Comparison of ENCODE assay signal across 2 cellular contexts in the genomic region with DNA sequence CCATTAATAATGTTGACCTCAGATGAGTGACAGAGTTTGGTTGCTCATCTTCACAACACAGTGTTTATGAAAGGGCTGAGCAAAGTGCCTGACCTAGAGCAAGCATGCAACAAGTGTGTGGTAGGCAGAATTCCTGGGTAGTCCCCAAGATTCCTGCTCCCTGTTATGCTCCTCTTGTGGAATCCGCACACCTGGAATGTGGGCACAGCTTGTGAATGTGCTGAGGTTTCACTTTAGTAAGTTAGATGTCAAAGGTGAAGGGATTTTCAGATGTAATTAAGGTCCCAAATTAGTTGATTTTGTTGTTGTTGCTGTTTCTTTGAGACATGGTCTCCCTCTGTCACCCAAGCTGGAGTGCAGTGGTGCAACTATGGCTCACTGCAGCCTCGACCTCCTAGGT.
TF ChIP-seq lines count a peak whose summit lies in the region.

No MANE protein-coding gene starts in this region.

TF ChIP-seq in HepG2, 621 proteins besides CTCF, POLR2A, EP300 and RAD21:
- TF ChIP-seq ATAD3A (CRISPR knock-in tag; IDR thresholded peaks at IDR 0.05) = no peak
- no peak for TF ChIP-seq MYC (CRISPR knock-in tag; IDR thresholded peaks at IDR 0.05; ENCODE audit: borderline replicate concordance)
- TF ChIP-seq, protein P1, sequence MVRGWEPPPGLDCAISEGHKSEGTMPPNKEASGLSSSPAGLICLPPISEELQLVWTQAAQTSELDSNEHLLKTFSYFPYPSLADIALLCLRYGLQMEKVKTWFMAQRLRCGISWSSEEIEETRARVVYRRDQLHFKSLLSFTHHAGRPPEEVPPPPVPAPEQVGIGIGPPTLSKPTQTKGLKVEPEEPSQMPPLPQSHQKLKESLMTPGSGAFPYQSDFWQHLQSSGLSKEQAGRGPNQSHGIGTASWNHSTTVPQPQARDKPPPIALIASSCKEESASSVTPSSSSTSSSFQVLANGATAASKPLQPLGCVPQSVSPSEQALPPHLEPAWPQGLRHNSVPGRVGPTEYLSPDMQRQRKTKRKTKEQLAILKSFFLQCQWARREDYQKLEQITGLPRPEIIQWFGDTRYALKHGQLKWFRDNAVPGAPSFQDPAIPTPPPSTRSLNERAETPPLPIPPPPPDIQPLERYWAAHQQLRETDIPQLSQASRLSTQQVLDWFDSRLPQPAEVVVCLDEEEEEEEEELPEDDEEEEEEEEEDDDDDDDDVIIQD (CRISPR knock-in tag; IDR thresholded peaks at IDR 0.05; ENCODE audit: low read depth) = no peak
- TF ChIP-seq ZNF383 (CRISPR knock-in tag; IDR thresholded peaks at IDR 0.05; ENCODE audit: borderline replicate concordance) = no peak
- TF ChIP-seq MAFK (conservative IDR thresholded peaks at IDR 0.05 in 1 of 2, IDR thresholded peaks at IDR 0.05 in 1 of 2; ENCODE audit: low read length in 2 of 2) = peak; percentile 56 to 66
- TF ChIP-seq ZBTB7B (CRISPR knock-in tag; IDR thresholded peaks at IDR 0.05) = no peak
- TF ChIP-seq, protein P2, sequence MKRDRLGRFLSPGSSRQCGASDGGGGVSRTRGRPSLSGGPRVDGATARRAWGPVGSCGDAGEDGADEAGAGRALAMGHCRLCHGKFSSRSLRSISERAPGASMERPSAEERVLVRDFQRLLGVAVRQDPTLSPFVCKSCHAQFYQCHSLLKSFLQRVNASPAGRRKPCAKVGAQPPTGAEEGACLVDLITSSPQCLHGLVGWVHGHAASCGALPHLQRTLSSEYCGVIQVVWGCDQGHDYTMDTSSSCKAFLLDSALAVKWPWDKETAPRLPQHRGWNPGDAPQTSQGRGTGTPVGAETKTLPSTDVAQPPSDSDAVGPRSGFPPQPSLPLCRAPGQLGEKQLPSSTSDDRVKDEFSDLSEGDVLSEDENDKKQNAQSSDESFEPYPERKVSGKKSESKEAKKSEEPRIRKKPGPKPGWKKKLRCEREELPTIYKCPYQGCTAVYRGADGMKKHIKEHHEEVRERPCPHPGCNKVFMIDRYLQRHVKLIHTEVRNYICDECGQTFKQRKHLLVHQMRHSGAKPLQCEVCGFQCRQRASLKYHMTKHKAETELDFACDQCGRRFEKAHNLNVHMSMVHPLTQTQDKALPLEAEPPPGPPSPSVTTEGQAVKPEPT (CRISPR knock-in tag; IDR thresholded peaks at IDR 0.05; ENCODE audit: low read depth) = no peak
- TF ChIP-seq MTF1 (CRISPR knock-in tag; IDR thresholded peaks at IDR 0.05) = no peak
- TF ChIP-seq, protein P3, sequence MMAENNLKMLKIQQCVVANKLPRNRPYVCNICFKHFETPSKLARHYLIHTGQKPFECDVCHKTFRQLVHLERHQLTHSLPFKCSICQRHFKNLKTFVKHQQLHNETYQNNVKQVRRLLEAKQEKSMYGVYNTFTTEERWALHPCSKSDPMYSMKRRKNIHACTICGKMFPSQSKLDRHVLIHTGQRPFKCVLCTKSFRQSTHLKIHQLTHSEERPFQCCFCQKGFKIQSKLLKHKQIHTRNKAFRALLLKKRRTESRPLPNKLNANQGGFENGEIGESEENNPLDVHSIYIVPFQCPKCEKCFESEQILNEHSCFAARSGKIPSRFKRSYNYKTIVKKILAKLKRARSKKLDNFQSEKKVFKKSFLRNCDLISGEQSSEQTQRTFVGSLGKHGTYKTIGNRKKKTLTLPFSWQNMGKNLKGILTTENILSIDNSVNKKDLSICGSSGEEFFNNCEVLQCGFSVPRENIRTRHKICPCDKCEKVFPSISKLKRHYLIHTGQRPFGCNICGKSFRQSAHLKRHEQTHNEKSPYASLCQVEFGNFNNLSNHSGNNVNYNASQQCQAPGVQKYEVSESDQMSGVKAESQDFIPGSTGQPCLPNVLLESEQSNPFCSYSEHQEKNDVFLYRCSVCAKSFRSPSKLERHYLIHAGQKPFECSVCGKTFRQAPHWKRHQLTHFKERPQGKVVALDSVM (CRISPR knock-in tag; IDR thresholded peaks at IDR 0.05) = no peak
- no peak for TF ChIP-seq ZNF790 (CRISPR knock-in tag; IDR thresholded peaks at IDR 0.05; ENCODE audit: borderline replicate concordance)
- TF ChIP-seq KDM4B (CRISPR knock-in tag; IDR thresholded peaks at IDR 0.05) = no peak
- TF ChIP-seq MAFF (IDR thresholded peaks at IDR 0.05; ENCODE audit: low read depth, low read length) = peak; percentile 42; the same call in 1 of the 2 replicates
- TF ChIP-seq CBFB (CRISPR knock-in tag; IDR thresholded peaks at IDR 0.05) = no peak
- TF ChIP-seq PAWR (CRISPR knock-in tag; IDR thresholded peaks at IDR 0.05; ENCODE audit: borderline replicate concordance) = no peak
- TF ChIP-seq, protein P4, sequence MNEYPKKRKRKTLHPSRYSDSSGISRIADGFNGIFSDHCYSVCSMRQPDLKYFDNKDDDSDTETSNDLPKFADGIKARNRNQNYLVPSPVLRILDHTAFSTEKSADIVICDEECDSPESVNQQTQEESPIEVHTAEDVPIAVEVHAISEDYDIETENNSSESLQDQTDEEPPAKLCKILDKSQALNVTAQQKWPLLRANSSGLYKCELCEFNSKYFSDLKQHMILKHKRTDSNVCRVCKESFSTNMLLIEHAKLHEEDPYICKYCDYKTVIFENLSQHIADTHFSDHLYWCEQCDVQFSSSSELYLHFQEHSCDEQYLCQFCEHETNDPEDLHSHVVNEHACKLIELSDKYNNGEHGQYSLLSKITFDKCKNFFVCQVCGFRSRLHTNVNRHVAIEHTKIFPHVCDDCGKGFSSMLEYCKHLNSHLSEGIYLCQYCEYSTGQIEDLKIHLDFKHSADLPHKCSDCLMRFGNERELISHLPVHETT (CRISPR knock-in tag; conservative IDR thresholded peaks at IDR 0.05) = no peak
- TF ChIP-seq, protein P5, sequence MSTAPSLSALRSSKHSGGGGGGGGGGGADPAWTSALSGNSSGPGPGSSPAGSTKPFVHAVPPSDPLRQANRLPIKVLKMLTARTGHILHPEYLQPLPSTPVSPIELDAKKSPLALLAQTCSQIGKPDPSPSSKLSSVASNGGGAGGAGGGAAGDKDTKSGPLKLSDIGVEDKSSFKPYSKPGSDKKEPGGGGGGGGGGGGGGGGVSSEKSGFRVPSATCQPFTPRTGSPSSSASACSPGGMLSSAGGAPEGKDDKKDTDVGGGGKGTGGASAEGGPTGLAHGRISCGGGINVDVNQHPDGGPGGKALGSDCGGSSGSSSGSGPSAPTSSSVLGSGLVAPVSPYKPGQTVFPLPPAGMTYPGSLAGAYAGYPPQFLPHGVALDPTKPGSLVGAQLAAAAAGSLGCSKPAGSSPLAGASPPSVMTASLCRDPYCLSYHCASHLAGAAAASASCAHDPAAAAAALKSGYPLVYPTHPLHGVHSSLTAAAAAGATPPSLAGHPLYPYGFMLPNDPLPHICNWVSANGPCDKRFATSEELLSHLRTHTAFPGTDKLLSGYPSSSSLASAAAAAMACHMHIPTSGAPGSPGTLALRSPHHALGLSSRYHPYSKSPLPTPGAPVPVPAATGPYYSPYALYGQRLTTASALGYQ (CRISPR knock-in tag; IDR thresholded peaks at IDR 0.05) = no peak

TF ChIP-seq in H1, 55 proteins besides CTCF, POLR2A, EP300 and RAD21:
- TF ChIP-seq CTBP2 (IDR thresholded peaks at IDR 0.05; ENCODE audit: borderline replicate concordance, insufficient read depth, insufficient read length, low read length) (no peak), EGR1 (IDR thresholded peaks at IDR 0.05; ENCODE audit: borderline replicate concordance, low read depth, low read length) (no peak), KDM5A (IDR thresholded peaks at IDR 0.05; ENCODE audit: low read length) (no peak), NRF1 (IDR thresholded peaks at IDR 0.05; ENCODE audit: low read depth, low read length) (no peak), YY1 (IDR thresholded peaks at IDR 0.05; ENCODE audit: low read depth, low read length) (no peak), TAF7 (optimal IDR thresholded peaks at IDR 0.05; ENCODE audit: borderline replicate concordance, low read depth, low read length) (no peak)
- TF ChIP-seq, protein P6, sequence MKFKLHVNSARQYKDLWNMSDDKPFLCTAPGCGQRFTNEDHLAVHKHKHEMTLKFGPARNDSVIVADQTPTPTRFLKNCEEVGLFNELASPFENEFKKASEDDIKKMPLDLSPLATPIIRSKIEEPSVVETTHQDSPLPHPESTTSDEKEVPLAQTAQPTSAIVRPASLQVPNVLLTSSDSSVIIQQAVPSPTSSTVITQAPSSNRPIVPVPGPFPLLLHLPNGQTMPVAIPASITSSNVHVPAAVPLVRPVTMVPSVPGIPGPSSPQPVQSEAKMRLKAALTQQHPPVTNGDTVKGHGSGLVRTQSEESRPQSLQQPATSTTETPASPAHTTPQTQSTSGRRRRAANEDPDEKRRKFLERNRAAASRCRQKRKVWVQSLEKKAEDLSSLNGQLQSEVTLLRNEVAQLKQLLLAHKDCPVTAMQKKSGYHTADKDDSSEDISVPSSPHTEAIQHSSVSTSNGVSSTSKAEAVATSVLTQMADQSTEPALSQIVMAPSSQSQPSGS (IDR thresholded peaks at IDR 0.05; ENCODE audit: low read length) = no peak
